ENCODE assay signal across 9 cellular contexts in genomic region chr4:139315221-139315675, GRCh38. TPM values are rescaled to one million over a fixed set of nuclear protein-coding genes. Genes with fewer than 3 reads are reported as not detected.
DNase-seq lines count a peak whose midpoint lies in the region; ATAC-seq and TF ChIP-seq lines count a peak whose summit lies in the region.
"Had no signal": no experiment of that assay in that cellular context is flagged by ENCODE, and none has a peak within 500 bp of the region (broad histone marks: within the 10 kb centered on the region; RNA-seq: fewer than 3 reads in every experiment).

No MANE protein-coding gene starts in this region.

- H3K27me3 ChIP-seq in adrenal gland, result no peaks in the 10 kb centered on the region

- H3K4me3 ChIP-seq in adrenal gland, result peak overlapping the region in 1 of 4 donors; percentile 25

- no peak for TF ChIP-seq POLR2A in adrenal gland (IDR thresholded peaks at IDR 0.05)

- WGBS in adrenal gland, 4 donors, result 57 to 74% (median 59%) methylated on average over 13 of the region's 13 CpGs

- peak; percentile 26 for DNase-seq in GM10266 (ENCODE audit: extremely low spot score)
- peak in 6 of 7 donors; percentile 25 to 61 (median 50) for DNase-seq in adrenal gland
- no peak for DNase-seq in central memory CD4-positive, alpha-beta T cell
- DNase-seq in NCI-H2107 treated with DMSO at 0.1 percent for 48 hours (lab: John Stamatoyannopoulos, UW; ENCODE audit: unreplicated experiment), result no peak
- DNase-seq in dedifferentiated amniotic fluid mesenchymal stem cell (ENCODE audit: extremely low spot score), result no peak
- DNase-seq in NCI-H2081 treated with DMSO at 0.1 percent for 48 hours (lab: John Stamatoyannopoulos, UW), result no peak
- DNase-seq: DMS153 had no signal

- peaks cover 22 to 58% of the 10 kb centered on the region in 2 donors for H3K4me1 ChIP-seq in adrenal gland (replicated peaks in 1 of 2)

- ATAC-seq in GM19351 (IDR thresholded peaks at IDR 0.05; ENCODE audit: unreplicated experiment) (peak; percentile 76), HG03095 (IDR thresholded peaks at IDR 0.05; ENCODE audit: unreplicated experiment) (peak; percentile 53)

- intact Hi-C loops in adrenal gland (cut with DNase I), result no loop called here

- TF ChIP-seq CTCF in GM10266 (IDR thresholded peaks at IDR 0.05; ENCODE audit: control insufficient read depth, insufficient read depth, low read depth, missing control alignments), result no peak
- TF ChIP-seq CTCF in adrenal gland (IDR thresholded peaks at IDR 0.05), result no peak

- no peaks in the 10 kb centered on the region for H3K36me3 ChIP-seq in adrenal gland (replicated peaks in 1 of 2)

- peak overlapping the region in 4 of 5 donors; percentile 4 to 78 (median 68) for H3K27ac ChIP-seq in adrenal gland

- no peaks in the 10 kb centered on the region for H3K9me3 ChIP-seq in adrenal gland (replicated peaks in 1 of 3)

RNA-seq across cellular contexts. Expression of gene NDUFC1, which starts 13.0 kb away (rescaled TPM):
- total RNA-seq in adrenal gland, result 100 to 1,000 TPM in 5 of 8 donors, 10 to 100 TPM in 3; 55.1 to 119 (median 105) TPM
- polyA plus RNA-seq in adrenal gland, result 100 to 1,000 TPM in 2 of 3 donors, 10 to 100 TPM in 1; 99.7 to 235 (median 115) TPM

RNA-seq across cellular contexts. Expression of gene NAA15, which starts 13.9 kb away (rescaled TPM):
- 10 to 100 TPM; 12.4 to 36.2 (median 29.8) TPM for total RNA-seq in adrenal gland
- polyA plus RNA-seq in adrenal gland, result 10 to 100 TPM in 1 of 3 donors, 1 to 10 TPM in 2; 4.6 to 29.0 (median 5.2) TPM

RNA-seq across cellular contexts. Expression of gene MGARP, which starts 35.2 kb away (rescaled TPM):
- total RNA-seq in adrenal gland, result 100 to 1,000 TPM; 130 to 315 (median 257) TPM
- 100 to 1,000 TPM in 2 of 3 donors, 10 to 100 TPM in 1; 79.2 to 252 (median 136) TPM for polyA plus RNA-seq in adrenal gland

Comparison
In these comparisons a context has a peak if more than half of its experiments do, and no peak if none do; other contexts are left out.
1. DNase-seq: peak in GM10266 (single experiment) and adrenal gland (6 of 7); none in central memory CD4-positive, alpha-beta T cell (single experiment), NCI-H2107 treated with DMSO at 0.1 percent for 48 hours (single experiment), dedifferentiated amniotic fluid mesenchymal stem cell (single experiment) and NCI-H2081 treated with DMSO at 0.1 percent for 48 hours (single experiment).